8 cellular contexts compared by ENCODE assay signal in genomic region chr1:150148834-150149489, GRCh38. TPM values are rescaled to one million over a fixed set of nuclear protein-coding genes. Genes with fewer than 3 reads are reported as not detected.
DNase-seq lines count a peak whose midpoint lies in the region; ATAC-seq, FAIRE-seq and TF ChIP-seq lines count a peak whose summit lies in the region.

No MANE protein-coding gene starts in this region.

- FAIRE-seq in D721Med (lab: Jason Lieb, UNC): peak; percentile 66

- H3K36me3 ChIP-seq in right lobe of liver (no peaks in the 10 kb centered on the region), thyroid gland (no peaks in the 10 kb centered on the region)

- in situ Hi-C loops in astrocyte of the cerebellum (cut with HindIII; ENCODE audit: low sequenced_read_pairs): no loop called here

- H3K27ac ChIP-seq in right lobe of liver (peak overlapping the region; percentile 30 to 78 (median 69)), thyroid gland (peak overlapping the region; percentile 70 to 81 (median 73))

- H3K27me3 ChIP-seq in right lobe of liver (no peaks in the 10 kb centered on the region), thyroid gland (no peaks in the 10 kb centered on the region)

- no peak for TF ChIP-seq POLR2A in right lobe of liver (IDR thresholded peaks at IDR 0.05)
- no peak for TF ChIP-seq POLR2A in thyroid gland (IDR thresholded peaks at IDR 0.05)

- intact Hi-C loops in right lobe of liver (cut with DNase I) (no loop called here), thyroid gland (cut with DNase I) (no loop called here)

- H3K4me1 ChIP-seq in right lobe of liver (peaks cover 0 to 2% (median 0%) of the 10 kb centered on the region in 4 donors), thyroid gland (peaks cover 0 to 17% of the 10 kb centered on the region in 2 donors)

- TF ChIP-seq CTCF in D721Med (IDR thresholded peaks at IDR 0.05; ENCODE audit: insufficient read depth, missing control alignments) (no peak), LNCaP clone FGC (IDR thresholded peaks at IDR 0.05; ENCODE audit: control insufficient read depth, extremely low read depth, insufficient read depth) (no peak), astrocyte of the cerebellum (IDR thresholded peaks at IDR 0.05; ENCODE audit: low read depth, low read length, missing control alignments) (no peak), right lobe of liver (IDR thresholded peaks at IDR 0.05) (no peak), thyroid gland (IDR thresholded peaks at IDR 0.05) (no peak)

- no peaks in the 10 kb centered on the region for H3K9me3 ChIP-seq in right lobe of liver
- H3K9me3 ChIP-seq in thyroid gland: no peaks in the 10 kb centered on the region

- WGBS in right lobe of liver (ENCODE audit: insufficient coverage, low coverage, low lambda C conversion rate, missing lambda C conversion rate): 49% methylated on average over 13 of the region's 16 CpGs
- WGBS in thyroid gland, 2 donors: 40 to 50% methylated on average over 16 of the region's 16 CpGs

- H3K4me3 ChIP-seq in LNCaP clone FGC (ENCODE audit: low read depth, low read length) (peak overlapping the region; percentile 35), astrocyte of the cerebellum (ENCODE audit: low read depth, low read length) (peak overlapping the region; percentile 86), right lobe of liver (peak overlapping the region; percentile 42 to 56 (median 47)), thyroid gland (replicated peaks in 1 of 3) (peak overlapping the region in 2 of 3 donors; percentile 3 to 77)

- ATAC-seq in right lobe of liver (no peak), GM21786 (IDR thresholded peaks at IDR 0.05; ENCODE audit: unreplicated experiment) (no peak), GM19324 (IDR thresholded peaks at IDR 0.05; ENCODE audit: low FRiP score, unreplicated experiment) (no peak), HG03565 (IDR thresholded peaks at IDR 0.05; ENCODE audit: unreplicated experiment) (no peak)

- DNase-seq in D721Med (ENCODE audit: insufficient read length, low spot score) (no peak), LNCaP clone FGC (ENCODE audit: low read depth) (no peak), astrocyte of the cerebellum (ENCODE audit: low read depth) (no peak), right lobe of liver (no peak), thyroid gland (no peak)

RNA-seq across cellular contexts. Expression of gene PLEKHO1, which starts 0.8 kb away (rescaled TPM):
- 10 to 100 TPM in 1 of 6 experiments, 1 to 10 TPM in 5; 3.4 to 11.7 (median 5.3) TPM for total RNA-seq in right lobe of liver
- 10 to 100 TPM in 2 of 4 donors, 1 to 10 TPM in 2; 5.2 to 23.1 (median 14.2) TPM for total RNA-seq in thyroid gland

Comparison
In these comparisons a context has a peak if more than half of its experiments do, and no peak if none do; other contexts are left out.
1. H3K4me3 ChIP-seq: peak in every context shown above with its lines; median percentile 86 in astrocyte of the cerebellum; 47 in right lobe of liver; 40 in thyroid gland; 35 in LNCaP clone FGC.